Comparison of ENCODE assay signal across 25 cellular contexts in the genomic region with DNA sequence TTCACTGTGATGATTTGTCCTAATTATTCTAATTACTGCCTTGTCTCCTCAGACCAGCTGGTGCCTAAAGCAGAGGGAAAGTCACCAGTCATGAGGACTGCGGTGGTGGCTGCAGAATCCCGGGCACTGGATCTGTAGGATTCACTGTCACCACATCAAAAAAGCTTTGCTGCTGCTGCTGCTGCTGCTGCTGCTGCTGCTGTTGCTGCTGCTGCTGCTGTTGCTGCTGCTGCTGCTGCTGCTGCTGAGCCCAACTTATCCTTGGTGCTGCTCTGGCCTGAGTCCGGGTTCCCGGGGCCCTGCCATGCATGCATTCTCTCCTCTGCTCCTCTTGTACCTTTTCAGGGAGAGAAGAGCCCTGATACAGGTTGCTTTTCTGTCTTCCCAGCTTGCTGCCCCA.
"Had no signal": no experiment of that assay in that cellular context is flagged by ENCODE, and none has a peak within 500 bp of the region (broad histone marks: within the 10 kb centered on the region; RNA-seq: fewer than 3 reads in every experiment).

No MANE protein-coding gene starts in this region.

- H3K9me3 Mint-ChIP-seq: activated B cell treated with CpG ODN at 0.5 μM for 24 hours; activated CD4-positive, alpha-beta T cell treated with anti-CD3 and anti-CD28 coated beads, Interleukin-2, amount 10 ng/mL, durations not matched to agents 24 days and 14 days; activated naive CD4-positive, alpha-beta T cell treated with anti-CD3 and anti-CD28 coated beads for 36 hours; activated T-cell treated with anti-CD3 and anti-CD28 coated beads, Interleukin-2, amount 50 U/mL, for 24 hours; T-helper 1 cell treated with Interleukin-12 subunit alpha and Interleukin-12 subunit beta and Interleukin-4 antibody, amounts not matched to agents 30 μg/mL and 1 μg/mL, for 36 hours had no signal

- H3K27ac Mint-ChIP-seq: activated B cell treated with CpG ODN at 0.5 μM for 24 hours; activated CD4-positive, alpha-beta T cell treated with anti-CD3 and anti-CD28 coated beads, Interleukin-2, amount 10 ng/mL, durations not matched to agents 24 days and 14 days; activated CD8-positive, alpha-beta memory T cell treated with anti-CD3 and anti-CD28 coated beads, Interleukin-2, amount 10 ng/mL, durations not matched to agents 7 days and 5 days; activated naive CD4-positive, alpha-beta T cell treated with anti-CD3 and anti-CD28 coated beads for 36 hours; activated naive CD8-positive, alpha-beta T cell; activated T-cell treated with anti-CD3 and anti-CD28 coated beads, Interleukin-2, amount 50 U/mL, for 24 hours; T-helper 1 cell treated with Interleukin-12 subunit alpha and Interleukin-12 subunit beta and Interleukin-4 antibody, amounts not matched to agents 30 μg/mL and 1 μg/mL, for 36 hours had no signal

- H3K36me3 Mint-ChIP-seq: activated CD8-positive, alpha-beta memory T cell treated with anti-CD3 and anti-CD28 coated beads, Interleukin-2, amount 10 ng/mL, durations not matched to agents 7 days and 5 days; activated naive CD8-positive, alpha-beta T cell had no signal

- H3K4me1 Mint-ChIP-seq: activated B cell treated with CpG ODN at 0.5 μM for 24 hours; activated CD4-positive, alpha-beta T cell treated with anti-CD3 and anti-CD28 coated beads, Interleukin-2, amount 10 ng/mL, durations not matched to agents 24 days and 14 days; activated CD8-positive, alpha-beta memory T cell treated with anti-CD3 and anti-CD28 coated beads, Interleukin-2, amount 10 ng/mL, durations not matched to agents 7 days and 5 days had no signal

- H3K4me3 ChIP-seq: cardiac muscle cell, K562, SJCRH30 had no signal

- H3K9me3 ChIP-seq: SJCRH30 had no signal

- H3K4me1 ChIP-seq: SJCRH30 had no signal

- H3K27me3 ChIP-seq: SJCRH30 had no signal

- H3K27me3 Mint-ChIP-seq: activated B cell treated with CpG ODN at 0.5 μM for 24 hours; activated naive CD8-positive, alpha-beta T cell; activated T-cell treated with anti-CD3 and anti-CD28 coated beads, Interleukin-2, amount 50 U/mL, for 24 hours had no signal

- DNase-seq: activated B cell treated with CpG ODN at 0.5 μM for 24 hours; activated CD4-positive, alpha-beta T cell treated with anti-CD3 and anti-CD28 coated beads for 1 hour; activated CD4-positive, alpha-beta T cell treated with anti-CD3 and anti-CD28 coated beads, Interleukin-2, amount 10 ng/mL, durations not matched to agents 24 days and 14 days; activated CD4-positive, alpha-beta T cell treated with anti-CD3 and anti-CD28 coated beads, Interleukin-2, amount 50 U/mL, for 48 hours; activated CD8-positive, alpha-beta memory T cell treated with anti-CD3 and anti-CD28 coated beads, Interleukin-2, amount 10 ng/mL, durations not matched to agents 7 days and 5 days; activated gamma-delta T cell; activated naive CD4-positive, alpha-beta T cell treated with anti-CD3 and anti-CD28 coated beads for 36 hours; activated T-cell treated with anti-CD3 and anti-CD28 coated beads, Interleukin-2, amount 50 U/mL, for 24 hours; amygdala; brain microvascular endothelial cell; Karpas-422; NCI-H1105 treated with DMSO at 0.1 percent for 48 hours; NCI-H2029 treated with DMSO at 0.1 percent for 48 hours; NCI-H345; NCI-H510A; NCI-H526 treated with DMSO at 0.1 percent for 48 hours; NK-92 treated with Interleukin-12 subunit alpha and Interleukin-12 subunit beta, amount 100 ng/mL, for 24 hours; OCI-M1; Right ventricle myocardium superior; RPMI8226; SJCRH30 had no signal

- H3K36me3 ChIP-seq: brain microvascular endothelial cell, cardiac muscle cell, SJCRH30 had no signal

- H3K27ac ChIP-seq: brain microvascular endothelial cell, cardiac muscle cell, SJCRH30 had no signal

- H3K4me3 Mint-ChIP-seq: activated B cell treated with CpG ODN at 0.5 μM for 24 hours; activated CD4-positive, alpha-beta T cell treated with anti-CD3 and anti-CD28 coated beads, Interleukin-2, amount 10 ng/mL, durations not matched to agents 24 days and 14 days; activated CD8-positive, alpha-beta memory T cell treated with anti-CD3 and anti-CD28 coated beads, Interleukin-2, amount 10 ng/mL, durations not matched to agents 7 days and 5 days; activated naive CD4-positive, alpha-beta T cell treated with anti-CD3 and anti-CD28 coated beads for 36 hours; activated naive CD8-positive, alpha-beta T cell; activated T-cell treated with anti-CD3 and anti-CD28 coated beads, Interleukin-2, amount 50 U/mL, for 24 hours; T-helper 1 cell treated with Interleukin-12 subunit alpha and Interleukin-12 subunit beta and Interleukin-4 antibody, amounts not matched to agents 30 μg/mL and 1 μg/mL, for 36 hours had no signal
